27 cellular contexts compared by ENCODE assay signal in the genomic region with DNA sequence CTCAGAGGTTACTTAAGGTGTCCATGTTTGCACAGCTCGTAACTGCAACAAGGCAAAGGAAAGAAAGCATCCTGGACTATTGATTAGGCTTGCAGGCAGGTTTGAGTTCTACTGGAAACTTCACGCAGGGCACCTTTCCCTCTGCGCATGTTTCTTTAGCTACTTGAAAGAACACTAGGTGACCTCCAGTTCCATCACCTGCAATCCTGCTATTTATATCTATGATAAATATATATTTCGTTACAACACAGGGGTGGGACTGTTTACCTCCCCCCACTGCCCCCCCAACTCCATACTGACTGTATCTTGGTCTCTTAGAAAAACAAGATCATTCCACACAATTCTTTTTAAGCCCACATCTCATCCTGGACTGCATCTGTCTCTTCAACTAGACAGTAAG.
"Had no signal": no experiment of that assay in that cellular context is flagged by ENCODE, and none has a peak within 500 bp of the region (broad histone marks: within the 10 kb centered on the region; RNA-seq: fewer than 3 reads in every experiment).

No MANE protein-coding gene starts in this region.

- FAIRE-seq: colon, frontal cortex, islet of Langerhans, pancreas had no signal

- H3K27me3 Mint-ChIP-seq: naive B cell; stimulated activated naive CD8-positive, alpha-beta T cell treated with anti-CD3 and anti-CD28 coated beads, Interleukin-15, amount 100 ng/mL, for 72 hours had no signal

- H3K4me3 ChIP-seq: dorsolateral prefrontal cortex, heart left ventricle, hepatocyte, left lung, mucosa of descending colon, pancreas, right lobe of liver, smooth muscle cell, suprapubic skin, transverse colon, upper lobe of right lung, uterus had no signal

- H2AFZ ChIP-seq: hepatocyte had no signal

- ATAC-seq: heart left ventricle; left cardiac atrium; left lung; mucosa of descending colon; pancreas; right lobe of liver; stimulated activated naive CD8-positive, alpha-beta T cell treated with anti-CD3 and anti-CD28 coated beads, Interleukin-15, amount 100 ng/mL, for 72 hours; upper lobe of right lung had no signal

- H3K4me3 Mint-ChIP-seq: mesothelial cell of epicardium; naive B cell; stimulated activated naive CD8-positive, alpha-beta T cell treated with anti-CD3 and anti-CD28 coated beads, Interleukin-15, amount 100 ng/mL, for 72 hours had no signal

- DNase-seq: dorsolateral prefrontal cortex; effector CD4-positive, alpha-beta T cell; heart left ventricle; left cardiac atrium; left lung; mesenchymal stem cell; naive B cell; pancreas; right lobe of liver; stimulated activated CD4-positive, alpha-beta T cell treated with anti-CD3 and anti-CD28 coated beads, Interleukin-12 subunit alpha, Interleukin-12 subunit beta, amount 100 ng/mL, for 4 hours; stimulated activated CD4-positive, alpha-beta T cell treated with anti-CD3 and anti-CD28 coated beads, Interleukin-1b, Interleukin-23, amount 100 ng/mL, for 48 hours; stimulated activated CD4-positive, alpha-beta T cell treated with anti-CD3 and anti-CD28 coated beads, Interleukin-4, amount 100 ng/mL, for 1 hour; stimulated activated CD8-positive, alpha-beta memory T cell treated with anti-CD3 and anti-CD28 coated beads, Interleukin-4, amount 100 ng/mL, for 48 hours; stimulated activated naive CD4-positive, alpha-beta T cell; stimulated activated naive CD8-positive, alpha-beta T cell treated with anti-CD3 and anti-CD28 coated beads, Interleukin-15, amount 100 ng/mL, for 72 hours; transverse colon; upper lobe of right lung; uterus had no signal

- H3K4me1 ChIP-seq: left lung had no signal

- H3K36me3 ChIP-seq: uterus had no signal

- H3K9me3 Mint-ChIP-seq: mesothelial cell of epicardium; naive B cell; stimulated activated naive CD8-positive, alpha-beta T cell treated with anti-CD3 and anti-CD28 coated beads, Interleukin-15, amount 100 ng/mL, for 72 hours had no signal

- H3K27ac Mint-ChIP-seq: mesothelial cell of epicardium had no signal

- H3K9me3 ChIP-seq: heart left ventricle, left lung, mucosa of descending colon, neutrophil, pancreas, right lobe of liver, suprapubic skin, transverse colon, upper lobe of right lung, uterus had no signal

- H3K27ac ChIP-seq: dorsolateral prefrontal cortex, heart left ventricle, hepatocyte, left lung, neutrophil, pancreas, right lobe of liver, suprapubic skin, transverse colon, upper lobe of right lung, uterus had no signal

- H3K4me2 ChIP-seq: hepatocyte, smooth muscle cell had no signal

- H3K27me3 ChIP-seq: dorsolateral prefrontal cortex, heart left ventricle, hepatocyte, left lung, neutrophil, pancreas, right lobe of liver, suprapubic skin, transverse colon, upper lobe of right lung, uterus had no signal
